Comparison of ENCODE assay signal across 19 cellular contexts in genomic region chr10:90435296-90435695, GRCh38.
DNase-seq lines count a peak whose midpoint lies in the region; ATAC-seq, FAIRE-seq and TF ChIP-seq lines count a peak whose summit lies in the region.
"Had no signal": no experiment of that assay in that cellular context is flagged by ENCODE, and none has a peak within 500 bp of the region (broad histone marks: within the 10 kb centered on the region; RNA-seq: fewer than 3 reads in every experiment).

No MANE protein-coding gene starts in this region.

- CTCF ChIA-PET in mammary epithelial cell (lab: Charles Lee; ENCODE audit: low non-redundant PET) (no interaction called here), MCF 10A (lab: Yijun Ruan, JAX) (interaction anchor here (0.7 to 2.1 kb wide), 3 partner anchors 16 to 447 kb away, joined by 3 to 4 read pairs (median 4); no protein-coding TSS in a partner anchor)

- H3K4me2 ChIP-seq in mammary epithelial cell (ENCODE audit: insufficient read depth, low read depth, low read length) = no peak overlapping the region
- no peak overlapping the region for H3K4me2 ChIP-seq in astrocyte (ENCODE audit: low read length)
- H3K4me2 ChIP-seq: A549 had no signal

- H3K9ac ChIP-seq in mammary epithelial cell (ENCODE audit: insufficient read depth, low read length) (no peak overlapping the region), astrocyte (ENCODE audit: low read length) (no peak overlapping the region)

- H3K27me3 Mint-ChIP-seq in MCF 10A (ENCODE audit: insufficient read depth, unreplicated experiment) (no peaks in the 10 kb centered on the region), astrocyte (ENCODE audit: low read depth, unreplicated experiment) (no peaks in the 10 kb centered on the region)
- H3K27me3 Mint-ChIP-seq: CD4-positive, alpha-beta T cell had no signal

- BruUV-seq in mammary epithelial cell (replicated peaks; lab: Mats Ljungman, UMichigan) (no TSS peak), MCF 10A (replicated peaks; lab: Mats Ljungman, UMichigan) (no TSS peak)

- intact Hi-C loops in mammary epithelial cell (cut with micrococcal nuclease) = loop anchor here (10.0 kb wide), 2 partner anchors 290 to 430 kb away; no protein-coding TSS in a partner anchor
- intact Hi-C loops in MCF 10A (cut with micrococcal nuclease) = loop anchor here (10.0 kb wide), 2 partner anchors 160 to 420 kb away; partner anchors contain the start of gene HTR7

- H3K27ac ChIP-seq in mammary epithelial cell (ENCODE audit: insufficient read depth, low read depth, low read length) (no peak overlapping the region), astrocyte (ENCODE audit: low read depth, low read length) (no peak overlapping the region), foreskin keratinocyte (no peak overlapping the region)
- H3K27ac ChIP-seq: 22Rv1, A549, C4-2B had no signal

- FAIRE-seq in astrocyte (lab: Jason Lieb, UNC) = no peak
- FAIRE-seq: A549, D721Med had no signal

- dilution Hi-C loops in mammary epithelial cell (cut with HindIII; ENCODE audit: low sequenced_read_pairs) = no loop called here

- H2AFZ ChIP-seq in mammary epithelial cell (ENCODE audit: low read depth, low read length) (no peak overlapping the region), astrocyte (ENCODE audit: low read depth, low read length) (no peak overlapping the region)

- H3K79me2 ChIP-seq in mammary epithelial cell (ENCODE audit: insufficient read depth, low read length) = no peaks in the 10 kb centered on the region
- no peaks in the 10 kb centered on the region for H3K79me2 ChIP-seq in astrocyte (ENCODE audit: insufficient read depth, low read length)

- DNase-seq in mammary epithelial cell (peak; percentile 35), MCF 10A (ENCODE audit: unreplicated experiment) (no peak), astrocyte (ENCODE audit: low read depth) (peak; percentile 31), foreskin keratinocyte (peak in 1 of 2 donors; percentile 43), NCI-H187 (lab: John Stamatoyannopoulos, UW) (no peak), SK-N-DZ (ENCODE audit: low spot score) (no peak), activated gamma-delta T cell (lab: John Stamatoyannopoulos, UW) (no peak)
- DNase-seq: AML-193; Caco-2; CD4-positive, alpha-beta T cell; GDM1; GOT3; H7; HFFc6 had no signal

- no peaks in the 10 kb centered on the region for H3K4me1 ChIP-seq in mammary epithelial cell (ENCODE audit: insufficient read depth, low read length)
- H3K4me1 ChIP-seq in astrocyte (ENCODE audit: insufficient read depth, low read length) = no peaks in the 10 kb centered on the region
- H3K4me1 ChIP-seq in foreskin keratinocyte = no peaks in the 10 kb centered on the region
- H3K4me1 ChIP-seq: A549, Caco-2 had no signal

- in situ Hi-C loops in mammary epithelial cell (cut with MboI; ENCODE audit: low sequenced_read_pairs in 2 of 2) = loop anchor here in 1 of 2 donors (25.0 kb wide), 1 partner anchor 427 kb away; the partner anchor contains the start of genes HTR7 and RPP30

- TF ChIP-seq CTCF in mammary epithelial cell (conservative IDR thresholded peaks at IDR 0.05 in 1 of 2, IDR thresholded peaks at IDR 0.05 in 1 of 2; ENCODE audit: extremely low read depth in 1 of 2, insufficient read depth in 1 of 2, low read depth in 1 of 2, low read length in 2 of 2) = no peak
- no peak for TF ChIP-seq CTCF in MCF 10A (IDR thresholded peaks at IDR 0.05; ENCODE audit: unreplicated experiment)
- no peak for TF ChIP-seq CTCF in astrocyte (IDR thresholded peaks at IDR 0.05; ENCODE audit: insufficient read depth, low read depth, low read length)
- TF ChIP-seq CTCF in foreskin keratinocyte (conservative IDR thresholded peaks at IDR 0.05) = no peak

- H3K4me1 Mint-ChIP-seq in MCF 10A (ENCODE audit: insufficient read depth, unreplicated experiment) (peaks cover 4% of the 10 kb centered on the region), astrocyte (ENCODE audit: low read depth, unreplicated experiment) (peaks cover 3% of the 10 kb centered on the region)

- H3K36me3 ChIP-seq in mammary epithelial cell (ENCODE audit: insufficient read depth, low read length) (no peaks in the 10 kb centered on the region), astrocyte (ENCODE audit: insufficient read depth, low read length) (no peaks in the 10 kb centered on the region)

- H3K36me3 Mint-ChIP-seq in MCF 10A (ENCODE audit: insufficient read depth, unreplicated experiment) = no peaks in the 10 kb centered on the region
- no peaks in the 10 kb centered on the region for H3K36me3 Mint-ChIP-seq in astrocyte (ENCODE audit: low read depth, unreplicated experiment)

- no peak overlapping the region for H3K4me3 ChIP-seq in mammary epithelial cell (replicated peaks in 1 of 3; ENCODE audit: insufficient read depth in 1 of 3, low read depth in 2 of 3, low read length in 3 of 3)
- H3K4me3 ChIP-seq in astrocyte (ENCODE audit: insufficient read depth, low read depth, low read length) = no peak overlapping the region
- H3K4me3 ChIP-seq: A549 had no signal

- no peak overlapping the region for H3K27ac Mint-ChIP-seq in MCF 10A (ENCODE audit: low read depth, unreplicated experiment)
- no peak overlapping the region for H3K27ac Mint-ChIP-seq in astrocyte (ENCODE audit: unreplicated experiment)
- H3K27ac Mint-ChIP-seq: CD4-positive, alpha-beta T cell; HFFc6 had no signal

- H3K9me3 ChIP-seq in mammary epithelial cell (replicated peaks; ENCODE audit: insufficient read depth, low read length) = no peaks in the 10 kb centered on the region
- H3K9me3 ChIP-seq in astrocyte (ENCODE audit: insufficient read depth, low read depth, low read length) = no peaks in the 10 kb centered on the region
- H3K9me3 ChIP-seq: A549, Caco-2 had no signal

- no peaks in the 10 kb centered on the region for H4K20me1 ChIP-seq in mammary epithelial cell (ENCODE audit: insufficient read depth, low read length)
- H4K20me1 ChIP-seq in astrocyte (ENCODE audit: insufficient read depth, low read length) = no peaks in the 10 kb centered on the region

- POLR2A ChIA-PET in MCF 10A (lab: Yijun Ruan, JAX) = no interaction called here

- no peaks in the 10 kb centered on the region for H3K9me3 Mint-ChIP-seq in MCF 10A (ENCODE audit: unreplicated experiment)
- peaks cover 2% of the 10 kb centered on the region for H3K9me3 Mint-ChIP-seq in astrocyte (ENCODE audit: unreplicated experiment)

- ATAC-seq in foreskin keratinocyte = peak; percentile 57
- ATAC-seq: A549, HCT116 had no signal

- no peak overlapping the region for H3K4me3 Mint-ChIP-seq in MCF 10A (ENCODE audit: unreplicated experiment)
- H3K4me3 Mint-ChIP-seq in astrocyte (ENCODE audit: unreplicated experiment) = no peak overlapping the region
- H3K4me3 Mint-ChIP-seq: CD4-positive, alpha-beta T cell; HFFc6 had no signal

- H3K27me3 ChIP-seq in mammary epithelial cell (ENCODE audit: insufficient read depth, low read length) = no peaks in the 10 kb centered on the region
- no peaks in the 10 kb centered on the region for H3K27me3 ChIP-seq in astrocyte (ENCODE audit: insufficient read depth, low read length)
- no peaks in the 10 kb centered on the region for H3K27me3 ChIP-seq in foreskin keratinocyte

Comparison
In these comparisons a context has a peak if more than half of its experiments do, and no peak if none do; other contexts are left out.
1. DNase-seq: peak in mammary epithelial cell (single experiment) and astrocyte (single experiment); none in MCF 10A (single experiment), NCI-H187 (0 of 2), SK-N-DZ (single experiment) and activated gamma-delta T cell (single experiment).